In the genomic region with DNA sequence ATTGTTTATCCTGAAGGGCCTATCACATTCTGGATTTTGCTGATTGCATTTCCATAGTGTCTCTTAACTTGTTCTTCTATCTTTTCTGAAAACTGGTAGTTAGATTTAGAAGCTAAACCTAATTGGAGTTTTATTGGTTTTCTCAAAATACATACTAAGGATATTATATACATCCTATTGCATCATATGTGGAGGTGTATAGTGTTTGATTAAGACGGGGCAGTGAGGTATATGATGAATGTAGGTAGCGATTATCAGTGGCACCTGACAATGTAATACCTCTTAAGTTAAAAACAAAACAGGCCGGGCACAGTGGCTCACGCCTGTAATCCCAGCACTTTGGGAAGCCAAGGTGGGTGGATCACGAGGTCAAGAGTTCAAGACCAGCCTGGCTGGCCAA, we compare ENCODE assay signal across 22 cellular contexts.
"Had no signal": no experiment of that assay in that cellular context is flagged by ENCODE, and none has a peak within 500 bp of the region (broad histone marks: within the 10 kb centered on the region; RNA-seq: fewer than 3 reads in every experiment).

No MANE protein-coding gene starts in this region.

- H3K27ac Mint-ChIP-seq: activated CD4-positive, alpha-beta T cell treated with anti-CD3 and anti-CD28 coated beads for 36 hours; activated T-helper 2 cell treated with anti-CD3 and anti-CD28 coated beads, Interferon-gamma antibody, Interleukin-2, Interleukin-4, amounts not matched to agents 10 μg/mL and 5 μg/mL and 100 μg/mL, durations not matched to agents 14 hours and 24 hours and 36 hours; stimulated activated naive CD8-positive, alpha-beta T cell treated with anti-CD3 and anti-CD28 coated beads, Interleukin-15, Interleukin-2, amounts not matched to agents 100 ng/mL and 50 ng/mL, for 24 hours had no signal

- H3K9me3 ChIP-seq: body of pancreas, colonic mucosa, pancreas, prostate gland, upper lobe of left lung had no signal

- H3K4me1 ChIP-seq: body of pancreas, colonic mucosa, pancreas, prostate gland had no signal

- H3K4me3 ChIP-seq: body of pancreas, colonic mucosa, hepatocyte, pancreas, prostate gland, upper lobe of left lung had no signal

- H3K36me3 ChIP-seq: prostate gland had no signal

- H3K27ac ChIP-seq: body of pancreas, colonic mucosa, pancreas, prostate gland, upper lobe of left lung had no signal

- ATAC-seq: activated CD4-positive, alpha-beta T cell treated with anti-CD3 and anti-CD28 coated beads for 36 hours; body of pancreas had no signal

- DNase-seq: activated CD4-positive, alpha-beta T cell treated with anti-CD3 and anti-CD28 coated beads for 36 hours; activated CD4-positive, alpha-beta T cell treated with anti-CD3 and anti-CD28 coated beads, Interleukin-2, amount 50 U/mL, for 4 hours; activated CD4-positive, CD25-positive, alpha-beta regulatory T cell; activated CD8-positive, alpha-beta memory T cell treated with anti-CD3 and anti-CD28 coated beads, Interleukin-2, amount 50 U/mL, for 4 hours; activated T-cell treated with anti-CD3 and anti-CD28 coated beads, Interleukin-2, amount 50 U/mL, for 4 hours; body of pancreas; cerebellar nuclear complex; colonic mucosa; effector CD8-positive, alpha-beta T cell; left cardiac atrium; left ventricle myocardium superior; pancreas; right cardiac atrium; stimulated activated CD4-positive, alpha-beta T cell treated with anti-CD3 and anti-CD28 coated beads, Interleukin-12 subunit alpha, Interleukin-12 subunit beta, amount 100 ng/mL, for 4 hours; stimulated activated CD4-positive, alpha-beta T cell treated with anti-CD3 and anti-CD28 coated beads, Interleukin-4, amount 100 ng/mL, for 1 hour; upper lobe of left lung had no signal

- H3K4me3 Mint-ChIP-seq: activated CD4-positive, alpha-beta T cell treated with anti-CD3 and anti-CD28 coated beads for 36 hours; activated naive CD4-positive, alpha-beta T cell treated with anti-CD3 and anti-CD28 coated beads, Interleukin-2, amount 50 U/mL, for 24 hours; activated T-cell treated with anti-CD3 and anti-CD28 coated beads, Interleukin-2, amount 50 U/mL, for 4 hours; neural crest cell; stimulated activated naive CD8-positive, alpha-beta T cell treated with anti-CD3 and anti-CD28 coated beads, Interleukin-15, Interleukin-2, amounts not matched to agents 100 ng/mL and 50 ng/mL, for 24 hours had no signal

- H3K27me3 ChIP-seq: body of pancreas, colonic mucosa, hepatocyte, pancreas, upper lobe of left lung had no signal

- H3K9me3 Mint-ChIP-seq: activated naive CD4-positive, alpha-beta T cell treated with anti-CD3 and anti-CD28 coated beads, Interleukin-2, amount 50 U/mL, for 24 hours; activated T-cell treated with anti-CD3 and anti-CD28 coated beads, Interleukin-2, amount 50 U/mL, for 4 hours; activated T-helper 2 cell treated with anti-CD3 and anti-CD28 coated beads, Interferon-gamma antibody, Interleukin-2, Interleukin-4, amounts not matched to agents 10 μg/mL and 5 μg/mL and 100 μg/mL, durations not matched to agents 14 hours and 24 hours and 36 hours; neural crest cell; stimulated activated naive CD8-positive, alpha-beta T cell treated with anti-CD3 and anti-CD28 coated beads, Interleukin-15, Interleukin-2, amounts not matched to agents 100 ng/mL and 50 ng/mL, for 24 hours had no signal

- H3K27me3 Mint-ChIP-seq: activated CD4-positive, alpha-beta T cell treated with anti-CD3 and anti-CD28 coated beads for 36 hours; activated naive CD4-positive, alpha-beta T cell treated with anti-CD3 and anti-CD28 coated beads, Interleukin-2, amount 50 U/mL, for 24 hours; stimulated activated naive CD8-positive, alpha-beta T cell treated with anti-CD3 and anti-CD28 coated beads, Interleukin-15, Interleukin-2, amounts not matched to agents 100 ng/mL and 50 ng/mL, for 24 hours had no signal
